In genomic region chr18:44977856-44978255, GRCh38 we compare ENCODE assay signal across 23 cellular contexts.
A peak's percentile ranks its signal among the peaks of the same experiment; 100 is the strongest.
DNase-seq lines count a peak whose midpoint lies in the region; ATAC-seq and TF ChIP-seq lines count a peak whose summit lies in the region.
"Had no signal": no experiment of that assay in that cellular context is flagged by ENCODE, and none has a peak within 500 bp of the region (broad histone marks: within the 10 kb centered on the region; RNA-seq: fewer than 3 reads in every experiment).

No MANE protein-coding gene starts in this region.

- H3K9me3 Mint-ChIP-seq in activated B cell treated with CpG ODN at 0.5 μM for 24 hours (no peaks in the 10 kb centered on the region), nephron (no peaks in the 10 kb centered on the region)
- H3K9me3 Mint-ChIP-seq in CD4-positive, alpha-beta memory T cell: peaks cover 0 to 1% (median 0%) of the 10 kb centered on the region in 8 donors
- H3K9me3 Mint-ChIP-seq: CD4-positive, alpha-beta T cell; CD8-positive, alpha-beta memory T cell had no signal

- H3K4me1 Mint-ChIP-seq in activated B cell treated with CpG ODN at 0.5 μM for 24 hours (peaks cover 16% of the 10 kb centered on the region), nephron (peaks cover 54% of the 10 kb centered on the region)
- no peaks in the 10 kb centered on the region for H3K4me1 Mint-ChIP-seq in CD4-positive, alpha-beta memory T cell
- H3K4me1 Mint-ChIP-seq: CD8-positive, alpha-beta memory T cell had no signal

- ATAC-seq in activated B cell treated with CpG ODN at 0.5 μM for 24 hours (ENCODE audit: low read depth): no peak
- ATAC-seq: A549 had no signal

- H3K4me3 Mint-ChIP-seq in activated B cell treated with CpG ODN at 0.5 μM for 24 hours (no peak overlapping the region), nephron (no peak overlapping the region)
- no peak overlapping the region for H3K4me3 Mint-ChIP-seq in CD4-positive, alpha-beta memory T cell
- H3K4me3 Mint-ChIP-seq: B cell; CD4-positive, alpha-beta T cell; CD8-positive, alpha-beta memory T cell had no signal

- H3K9me3 ChIP-seq in uterus: no peaks in the 10 kb centered on the region
- no peaks in the 10 kb centered on the region for H3K9me3 ChIP-seq in adrenal gland (replicated peaks in 1 of 3)
- no peaks in the 10 kb centered on the region for H3K9me3 ChIP-seq in CD4-positive, alpha-beta memory T cell (ENCODE audit: control insufficient read depth in 1 of 2, low read length in 2 of 2)
- H3K9me3 ChIP-seq: A549; BLaER1 treated with 17β-estradiol and CSF1 and Interleukin-3, amounts not matched to agents 10 nM and 100 nM had no signal

- no peak for TF ChIP-seq POLR2A in uterus (IDR thresholded peaks at IDR 0.05)
- TF ChIP-seq POLR2A in adrenal gland (IDR thresholded peaks at IDR 0.05): no peak

- 82 to 93% (median 86%) methylated on average over 4 of the region's 4 CpGs for WGBS in adrenal gland, 4 donors

- no peaks in the 10 kb centered on the region for H3K27me3 ChIP-seq in uterus
- H3K27me3 ChIP-seq in adrenal gland: no peaks in the 10 kb centered on the region
- no peaks in the 10 kb centered on the region for H3K27me3 ChIP-seq in CD4-positive, alpha-beta memory T cell (ENCODE audit: insufficient read depth, low read length)
- H3K27me3 ChIP-seq: BLaER1 treated with 17β-estradiol and CSF1 and Interleukin-3, amounts not matched to agents 10 nM and 100 nM had no signal

- H3K36me3 ChIP-seq in uterus: no peaks in the 10 kb centered on the region
- no peaks in the 10 kb centered on the region for H3K36me3 ChIP-seq in adrenal gland (replicated peaks in 1 of 2)
- H3K36me3 ChIP-seq in CD4-positive, alpha-beta memory T cell (ENCODE audit: insufficient read depth, low read length): no peaks in the 10 kb centered on the region
- H3K36me3 ChIP-seq: BLaER1 treated with 17β-estradiol and CSF1 and Interleukin-3, amounts not matched to agents 10 nM and 100 nM had no signal

- intact Hi-C loops in activated B cell treated with CpG ODN at 0.5 μM for 24 hours (cut with micrococcal nuclease): loop anchor here (1.0 to 5.0 kb wide), 2 partner anchors 39 to 299 kb away; no protein-coding TSS in a partner anchor
- intact Hi-C loops in head of caudate nucleus (cut with DNase I): no loop called here
- intact Hi-C loops in uterus (cut with DNase I; ENCODE audit: low total_unique reads): no loop called here
- intact Hi-C loops in adrenal gland (cut with DNase I): no loop called here
- intact Hi-C loops in CD4-positive, alpha-beta memory T cell (cut with micrococcal nuclease): loop anchor here (1.0 kb wide), 1 partner anchor 12 kb away; no protein-coding TSS in a partner anchor

- POLR2A ChIA-PET in activated B cell treated with CpG ODN at 0.5 μM for 24 hours (lab: Charles Lee): no interaction called here
- POLR2A ChIA-PET in CD4-positive, alpha-beta memory T cell (lab: Charles Lee; ENCODE audit: partially characterized antibody): no interaction called here

- CTCF ChIA-PET in activated B cell treated with CpG ODN at 0.5 μM for 24 hours (lab: Charles Lee): no interaction called here
- CTCF ChIA-PET in CD4-positive, alpha-beta memory T cell (lab: Charles Lee; ENCODE audit: partially characterized antibody): no interaction called here

- peaks cover 0 to 10% of the 10 kb centered on the region in 2 donors for H3K4me1 ChIP-seq in uterus
- no peaks in the 10 kb centered on the region for H3K4me1 ChIP-seq in adrenal gland (replicated peaks in 1 of 2)
- no peaks in the 10 kb centered on the region for H3K4me1 ChIP-seq in CD4-positive, alpha-beta memory T cell (ENCODE audit: insufficient read depth, low read length)
- H3K4me1 ChIP-seq: A549 had no signal

- H3K4me3 ChIP-seq in uterus: no peak overlapping the region
- no peak overlapping the region for H3K4me3 ChIP-seq in adrenal gland
- no peak overlapping the region for H3K4me3 ChIP-seq in CD4-positive, alpha-beta memory T cell (ENCODE audit: low read length in 2 of 2)
- H3K4me3 ChIP-seq: A549; BLaER1 treated with 17β-estradiol and CSF1 and Interleukin-3, amounts not matched to agents 10 nM and 100 nM had no signal

- TF ChIP-seq CTCF in activated B cell treated with CpG ODN at 0.5 μM for 24 hours (IDR thresholded peaks at IDR 0.05) (no peak), nephron (IDR thresholded peaks at IDR 0.05; ENCODE audit: unreplicated experiment in 3 of 3) (no peak), uterus (IDR thresholded peaks at IDR 0.05) (no peak), adrenal gland (IDR thresholded peaks at IDR 0.05) (no peak)

- H3K36me3 Mint-ChIP-seq in activated B cell treated with CpG ODN at 0.5 μM for 24 hours (ENCODE audit: low read depth) (peaks cover 52% of the 10 kb centered on the region), nephron (ENCODE audit: low read depth) (peaks cover 5% of the 10 kb centered on the region)
- no peaks in the 10 kb centered on the region for H3K36me3 Mint-ChIP-seq in CD4-positive, alpha-beta memory T cell
- H3K36me3 Mint-ChIP-seq: CD8-positive, alpha-beta memory T cell had no signal

- H3K27me3 Mint-ChIP-seq in activated B cell treated with CpG ODN at 0.5 μM for 24 hours (no peaks in the 10 kb centered on the region), nephron (ENCODE audit: low read depth) (no peaks in the 10 kb centered on the region)
- peaks cover 2 to 3% of the 10 kb centered on the region in 2 donors for H3K27me3 Mint-ChIP-seq in CD4-positive, alpha-beta memory T cell
- H3K27me3 Mint-ChIP-seq: B cell; CD4-positive, alpha-beta T cell had no signal

- H3K27ac Mint-ChIP-seq in activated B cell treated with CpG ODN at 0.5 μM for 24 hours: peak overlapping the region; percentile 57
- peak overlapping the region in 2 of 3 experiments; percentile 31 to 63 for H3K27ac Mint-ChIP-seq in nephron
- no peak overlapping the region for H3K27ac Mint-ChIP-seq in CD4-positive, alpha-beta memory T cell
- H3K27ac Mint-ChIP-seq: B cell; CD4-positive, alpha-beta T cell; CD8-positive, alpha-beta memory T cell had no signal

- DNase-seq in activated B cell treated with CpG ODN at 0.5 μM for 24 hours (no peak), head of caudate nucleus (peak in 29 of 42 donors; percentile 14 to 78 (median 36)), uterus (no peak), adrenal gland (no peak)
- DNase-seq in CD4-positive, alpha-beta memory T cell: no peak
- no peak for DNase-seq in effector CD8-positive, alpha-beta T cell (lab: John Stamatoyannopoulos, UW)
- DNase-seq: AML-193; CD4-positive, alpha-beta T cell; CD8-positive, alpha-beta memory T cell; COR-L47; DMS 273 treated with DMSO at 0.1 percent for 48 hours; DMS153; DMS53; DMS79; DND-41; EL; GDM1 had no signal

- H3K27ac ChIP-seq in uterus (peak overlapping the region; percentile 61 to 79), adrenal gland (no peak overlapping the region)
- no peak overlapping the region for H3K27ac ChIP-seq in CD4-positive, alpha-beta memory T cell (ENCODE audit: low read depth, low read length)
- H3K27ac ChIP-seq: 22Rv1; A549; BLaER1 treated with 17β-estradiol and CSF1 and Interleukin-3, amounts not matched to agents 10 nM and 100 nM; C4-2B had no signal

Comparison
In these comparisons a context has a peak if more than half of its experiments do, and no peak if none do; other contexts are left out.
1. DNase-seq: peak in head of caudate nucleus (29 of 42); none in activated B cell treated with CpG ODN at 0.5 μM for 24 hours (single experiment), uterus (0 of 2), adrenal gland (0 of 7), CD4-positive, alpha-beta memory T cell (0 of 5) and effector CD8-positive, alpha-beta T cell (single experiment).
2. H3K27ac Mint-ChIP-seq: peak in activated B cell treated with CpG ODN at 0.5 μM for 24 hours (single experiment) and nephron (2 of 3); none in CD4-positive, alpha-beta memory T cell (0 of 7).
3. H3K27ac ChIP-seq: peak in uterus (2 of 2); none in adrenal gland (0 of 5) and CD4-positive, alpha-beta memory T cell (single experiment).
4. intact Hi-C loops: an anchor here in activated B cell treated with CpG ODN at 0.5 μM for 24 hours (1.0 to 5.0 kb wide) and CD4-positive, alpha-beta memory T cell (1.0 kb wide); none called in head of caudate nucleus, uterus and adrenal gland.